In genomic region chr11:70278994-70279393, GRCh38 we compare ENCODE assay signal across 19 cellular contexts.
"Had no signal": no experiment of that assay in that cellular context is flagged by ENCODE, and none has a peak within 500 bp of the region (broad histone marks: within the 10 kb centered on the region; RNA-seq: fewer than 3 reads in every experiment).

No MANE protein-coding gene starts in this region.

- H3K27me3 Mint-ChIP-seq: activated CD4-positive, alpha-beta memory T cell treated with anti-CD3 and anti-CD28 coated beads, Interleukin-2, amount 10 ng/mL, durations not matched to agents 7 days and 5 days; activated naive CD8-positive, alpha-beta T cell; memory B cell; T-helper 17 cell had no signal

- H3K4me3 ChIP-seq: gastrocnemius medialis, left ventricle myocardium inferior, skin epidermis, tibial nerve had no signal

- DNase-seq: activated CD4-positive, alpha-beta memory T cell treated with anti-CD3 and anti-CD28 coated beads, Interleukin-2, amount 10 ng/mL, durations not matched to agents 7 days and 5 days; activated CD4-positive, alpha-beta T cell treated with anti-CD3 and anti-CD28 coated beads for 4 hours; activated gamma-delta T cell; activated T-cell treated with anti-CD3 and anti-CD28 coated beads, Interleukin-2, amount 50 U/mL, for 48 hours; cerebellar nuclear complex; erythroblast; gastrocnemius medialis; islet precursor cell; left ventricle myocardium inferior; natural killer cell; right cardiac atrium; stimulated activated CD4-positive, alpha-beta T cell treated with anti-CD3 and anti-CD28 coated beads, Interleukin-15, amount 100 ng/mL, for 24 hours; stimulated activated CD4-positive, alpha-beta T cell treated with anti-CD3 and anti-CD28 coated beads, Interleukin-4, amount 100 ng/mL, for 1 hour; stimulated activated naive CD4-positive, alpha-beta T cell; T-helper 17 cell had no signal

- H3K9me3 ChIP-seq: gastrocnemius medialis, left ventricle myocardium inferior, tibial nerve had no signal

- H3K36me3 Mint-ChIP-seq: natural killer cell had no signal

- H3K4me3 Mint-ChIP-seq: activated CD4-positive, alpha-beta memory T cell treated with anti-CD3 and anti-CD28 coated beads, Interleukin-2, amount 10 ng/mL, durations not matched to agents 7 days and 5 days; activated naive CD8-positive, alpha-beta T cell; memory B cell; natural killer cell had no signal

- H3K27ac ChIP-seq: gastrocnemius medialis, left ventricle myocardium inferior, skin epidermis, tibial nerve had no signal

- H3K27ac Mint-ChIP-seq: activated CD4-positive, alpha-beta memory T cell treated with anti-CD3 and anti-CD28 coated beads, Interleukin-2, amount 10 ng/mL, durations not matched to agents 7 days and 5 days; activated naive CD8-positive, alpha-beta T cell; memory B cell; natural killer cell had no signal

- H3K9me3 Mint-ChIP-seq: activated CD4-positive, alpha-beta memory T cell treated with anti-CD3 and anti-CD28 coated beads, Interleukin-2, amount 10 ng/mL, durations not matched to agents 7 days and 5 days; memory B cell; natural killer cell had no signal

- H3K27me3 ChIP-seq: gastrocnemius medialis, tibial nerve had no signal
